In the genomic region with DNA sequence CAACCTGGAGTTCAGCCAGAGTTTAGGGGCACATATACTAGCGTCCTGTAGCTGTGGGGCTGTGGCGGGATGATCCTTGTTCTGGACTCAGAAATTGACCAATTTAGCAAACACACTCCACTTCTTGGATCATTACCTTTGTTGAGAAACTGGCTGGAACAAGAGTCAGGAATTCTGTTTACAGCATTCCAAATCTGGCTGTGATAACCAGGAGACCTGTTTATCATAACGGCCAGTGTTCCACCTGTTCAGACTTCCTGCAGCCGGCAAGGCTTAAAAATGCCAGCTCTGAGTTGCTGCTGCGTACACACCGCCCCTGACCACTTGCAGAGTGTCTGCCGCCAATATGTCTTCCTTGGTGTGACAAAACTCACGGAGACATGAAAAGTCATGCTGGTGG, we compare ENCODE assay signal across 12 cellular contexts.
A peak's percentile ranks its signal among the peaks of the same experiment; 100 is the strongest.
DNase-seq lines count a peak whose midpoint lies in the region.
"Had no signal": no experiment of that assay in that cellular context is flagged by ENCODE, and none has a peak within 500 bp of the region (broad histone marks: within the 10 kb centered on the region; RNA-seq: fewer than 3 reads in every experiment).

No MANE protein-coding gene starts in this region.

- DNase-seq in DMS 273 (lab: John Stamatoyannopoulos, UW; ENCODE audit: unreplicated experiment), result peak; percentile 55
- DNase-seq in DMS 273 treated with DMSO at 0.1 percent for 48 hours (lab: John Stamatoyannopoulos, UW), result no peak
- DNase-seq in NCI-H345 (lab: John Stamatoyannopoulos, UW), result peak; percentile 21
- peak; percentile 38 for DNase-seq in SHP77 treated with DMSO at 0.1 percent for 48 hours (lab: John Stamatoyannopoulos, UW)
- peak; percentile 33 for DNase-seq in renal cortical epithelial cell (ENCODE audit: low read depth)
- DNase-seq in NCI-H187 treated with DMSO at 0.1 percent for 48 hours (lab: John Stamatoyannopoulos, UW), result no peak
- no peak for DNase-seq in OCI-M2 (lab: John Stamatoyannopoulos, UW; ENCODE audit: unreplicated experiment)
- DNase-seq in NCI-H2107 (lab: John Stamatoyannopoulos, UW), result no peak
- DNase-seq: DMS79 treated with DMSO at 0.1 percent for 48 hours, H9, NCI-H1417 treated with DMSO at 0.1 percent for 48 hours, PC-9 had no signal

Comparison
In these comparisons a context has a peak if more than half of its experiments do, and no peak if none do; other contexts are left out.
1. DNase-seq: peak in DMS 273 (single experiment), NCI-H345 (single experiment), SHP77 treated with DMSO at 0.1 percent for 48 hours (single experiment) and renal cortical epithelial cell (single experiment); none in DMS 273 treated with DMSO at 0.1 percent for 48 hours (single experiment), NCI-H187 treated with DMSO at 0.1 percent for 48 hours (single experiment), OCI-M2 (single experiment) and NCI-H2107 (single experiment).